ENCODE assay signal across 16 cellular contexts in genomic region chr7:54877683-54878082, GRCh38.
DNase-seq lines count a peak whose midpoint lies in the region; TF ChIP-seq lines count a peak whose summit lies in the region.
"Had no signal": no experiment of that assay in that cellular context is flagged by ENCODE, and none has a peak within 500 bp of the region (broad histone marks: within the 10 kb centered on the region; RNA-seq: fewer than 3 reads in every experiment).

No MANE protein-coding gene starts in this region.

- no peaks in the 10 kb centered on the region for H3K4me1 Mint-ChIP-seq in activated naive CD4-positive, alpha-beta T cell treated with anti-CD3 and anti-CD28 coated beads for 36 hours (ENCODE audit: low read depth)
- H3K4me1 Mint-ChIP-seq: activated naive CD4-positive, alpha-beta T cell treated with anti-CD3 and anti-CD28 coated beads, Interleukin-2, amount 50 U/mL, for 24 hours; CD14-positive monocyte had no signal

- intact Hi-C loops in activated naive CD4-positive, alpha-beta T cell treated with anti-CD3 and anti-CD28 coated beads for 36 hours (cut with micrococcal nuclease): loop anchor here (10.0 kb wide), 1 partner anchor 377 kb away; no protein-coding TSS in a partner anchor

- H3K4ac ChIP-seq in mesenchymal stem cell (ENCODE audit: low read depth in 1 of 2, low read length in 2 of 2): no peak overlapping the region

- no peak overlapping the region for H2BK120ac ChIP-seq in mesenchymal stem cell (ENCODE audit: low read depth, low read length)

- CTCF ChIA-PET in activated naive CD4-positive, alpha-beta T cell treated with anti-CD3 and anti-CD28 coated beads for 36 hours (lab: Charles Lee): interaction anchor here (0.7 to 0.8 kb wide), 3 partner anchors 12 to 378 kb away, joined by 3 read pairs; no protein-coding TSS in a partner anchor

- DNase-seq in COR-L47 (lab: John Stamatoyannopoulos, UW) (peak; percentile 17), cardiac fibroblast (ENCODE audit: low read depth in 2 of 2) (peak; percentile 14 to 30), mesenchymal stem cell (no peak), T-helper 9 cell (no peak), NCI-H128 (lab: John Stamatoyannopoulos, UW; ENCODE audit: unreplicated experiment) (no peak)
- DNase-seq in effector CD4-positive, alpha-beta T cell: no peak
- DNase-seq in activated naive CD4-positive, alpha-beta T cell treated with anti-CD3 and anti-CD28 coated beads for 36 hours: no peak
- DNase-seq: activated CD4-positive, alpha-beta T cell treated with anti-CD3 and anti-CD28 coated beads, Interleukin-2, amount 50 U/mL, for 4 hours; H9; heart left ventricle; tibial artery had no signal

- no peaks in the 10 kb centered on the region for H3K27me3 ChIP-seq in mesenchymal stem cell (ENCODE audit: control insufficient read depth in 1 of 2, insufficient read depth in 1 of 2, low read length in 2 of 2)
- H3K27me3 ChIP-seq: heart left ventricle, tibial artery had no signal

- no peak overlapping the region for H2BK5ac ChIP-seq in mesenchymal stem cell (ENCODE audit: low read depth, low read length, poor library complexity, severe bottlenecking)

- H3K36me3 ChIP-seq in mesenchymal stem cell (ENCODE audit: control insufficient read depth in 1 of 2, insufficient read depth in 2 of 2, low read depth in 1 of 2, low read length in 2 of 2): no peaks in the 10 kb centered on the region
- H3K36me3 ChIP-seq: heart left ventricle, tibial artery had no signal

- H2BK15ac ChIP-seq in mesenchymal stem cell (ENCODE audit: low read depth, poor library complexity, severe bottlenecking): no peak overlapping the region

- H3K79me1 ChIP-seq in mesenchymal stem cell (replicated peaks; ENCODE audit: low read length, poor library complexity, severe bottlenecking): no peaks in the 10 kb centered on the region

- H3K14ac ChIP-seq in mesenchymal stem cell (ENCODE audit: low read length in 2 of 2): no peak overlapping the region

- H3K36me3 Mint-ChIP-seq in activated naive CD4-positive, alpha-beta T cell treated with anti-CD3 and anti-CD28 coated beads for 36 hours (ENCODE audit: low read depth): no peaks in the 10 kb centered on the region
- H3K36me3 Mint-ChIP-seq: activated naive CD4-positive, alpha-beta T cell treated with anti-CD3 and anti-CD28 coated beads, Interleukin-2, amount 50 U/mL, for 24 hours; CD14-positive monocyte had no signal

- 85% methylated on average over 2 of the region's 2 CpGs for WGBS in mesenchymal stem cell

- H3K4me3 Mint-ChIP-seq in activated naive CD4-positive, alpha-beta T cell treated with anti-CD3 and anti-CD28 coated beads for 36 hours: no peak overlapping the region
- H3K4me3 Mint-ChIP-seq: activated naive CD4-positive, alpha-beta T cell treated with anti-CD3 and anti-CD28 coated beads, Interleukin-2, amount 50 U/mL, for 24 hours; CD14-positive monocyte; dendritic cell treated with granulocyte-macrophage colony-stimulating factor and Interleukin-4, amounts not matched to agents 40 ng/mL and 50 ng/mL, for 4 days; H9 had no signal

- no peak overlapping the region for H3K27ac ChIP-seq in mesenchymal stem cell (ENCODE audit: low read length, poor library complexity, severe bottlenecking)
- H3K27ac ChIP-seq: heart left ventricle, skin epidermis, tibial artery had no signal

- no peak overlapping the region for H2AFZ ChIP-seq in mesenchymal stem cell (ENCODE audit: low read depth, low read length)

- no peak overlapping the region for H3K9ac ChIP-seq in mesenchymal stem cell (ENCODE audit: low read length)

- H3K9me3 Mint-ChIP-seq in activated naive CD4-positive, alpha-beta T cell treated with anti-CD3 and anti-CD28 coated beads for 36 hours: no peaks in the 10 kb centered on the region
- H3K9me3 Mint-ChIP-seq: activated naive CD4-positive, alpha-beta T cell treated with anti-CD3 and anti-CD28 coated beads, Interleukin-2, amount 50 U/mL, for 24 hours; dendritic cell treated with granulocyte-macrophage colony-stimulating factor and Interleukin-4, amounts not matched to agents 40 ng/mL and 50 ng/mL, for 4 days; H9 had no signal

- H4K8ac ChIP-seq in mesenchymal stem cell (ENCODE audit: low read length): no peak overlapping the region

- H3K4me3 ChIP-seq in cardiac fibroblast (replicated peaks in 1 of 2; ENCODE audit: low read depth in 2 of 2, low read length in 2 of 2) (no peak overlapping the region), mesenchymal stem cell (ENCODE audit: insufficient read depth in 1 of 2, low read depth in 1 of 2, low read length in 2 of 2) (no peak overlapping the region)
- H3K4me3 ChIP-seq: heart left ventricle, skin epidermis, tibial artery had no signal

- H3K23ac ChIP-seq in mesenchymal stem cell (ENCODE audit: low read length in 2 of 2): no peak overlapping the region

- peaks cover 8% of the 10 kb centered on the region for H3K4me1 ChIP-seq in mesenchymal stem cell (ENCODE audit: control insufficient read depth, insufficient read depth, low read depth, low read length)
- H3K4me1 ChIP-seq: heart left ventricle, tibial artery had no signal

- H2BK12ac ChIP-seq in mesenchymal stem cell (ENCODE audit: low read length in 2 of 2): no peak overlapping the region

- peaks cover 9% of the 10 kb centered on the region for H3K27me3 Mint-ChIP-seq in activated naive CD4-positive, alpha-beta T cell treated with anti-CD3 and anti-CD28 coated beads for 36 hours (ENCODE audit: low read depth)
- H3K27me3 Mint-ChIP-seq: dendritic cell treated with granulocyte-macrophage colony-stimulating factor and Interleukin-4, amounts not matched to agents 40 ng/mL and 50 ng/mL, for 4 days had no signal

- H3K27ac Mint-ChIP-seq in activated naive CD4-positive, alpha-beta T cell treated with anti-CD3 and anti-CD28 coated beads for 36 hours: no peak overlapping the region
- H3K27ac Mint-ChIP-seq: activated naive CD4-positive, alpha-beta T cell treated with anti-CD3 and anti-CD28 coated beads, Interleukin-2, amount 50 U/mL, for 24 hours; CD14-positive monocyte; dendritic cell treated with granulocyte-macrophage colony-stimulating factor and Interleukin-4, amounts not matched to agents 40 ng/mL and 50 ng/mL, for 4 days; H9 had no signal

- TF ChIP-seq CTCF in LNCAP (IDR thresholded peaks at IDR 0.05) (peak; percentile 59), cardiac fibroblast (IDR thresholded peaks at IDR 0.05; ENCODE audit: low read depth, low read length) (no peak)

- no peaks in the 10 kb centered on the region for H3K9me3 ChIP-seq in mesenchymal stem cell (ENCODE audit: control insufficient read depth, low read length)
- H3K9me3 ChIP-seq: heart left ventricle, tibial artery had no signal

- H4K91ac ChIP-seq in mesenchymal stem cell (ENCODE audit: low read length): no peak overlapping the region

- H3K18ac ChIP-seq in mesenchymal stem cell (ENCODE audit: low read depth in 1 of 2, low read length in 2 of 2): no peak overlapping the region

- no peak overlapping the region for H3K4me2 ChIP-seq in mesenchymal stem cell (ENCODE audit: low read length, poor library complexity, severe bottlenecking)

- peak overlapping the region; percentile 7 for H2AK5ac ChIP-seq in mesenchymal stem cell (ENCODE audit: low read length, severe bottlenecking)

Comparison
In these comparisons a context has a peak if more than half of its experiments do, and no peak if none do; other contexts are left out.
1. DNase-seq: peak in COR-L47 (single experiment) and cardiac fibroblast (2 of 2); none in mesenchymal stem cell (single experiment), effector CD4-positive, alpha-beta T cell (single experiment), T-helper 9 cell (single experiment), activated naive CD4-positive, alpha-beta T cell treated with anti-CD3 and anti-CD28 coated beads for 36 hours (single experiment) and NCI-H128 (single experiment).